ENCODE assay signal across 8 cellular contexts in genomic region chr19:8240274-8241229, GRCh38. TPM values are rescaled to one million over a fixed set of nuclear protein-coding genes. Genes with fewer than 3 reads are reported as not detected.
DNase-seq lines count a peak whose midpoint lies in the region; ATAC-seq and TF ChIP-seq lines count a peak whose summit lies in the region.

No MANE protein-coding gene starts in this region.

- H3K9me2 ChIP-seq in PC-9 (ENCODE audit: insufficient read depth), result no peaks in the 10 kb centered on the region

- POLR2A ChIA-PET in PC-9 (lab: Charles Lee; ENCODE audit: unreplicated experiment), result no interaction called here

- no peak overlapping the region for H3K4me3 ChIP-seq in PC-9
- no peak overlapping the region for H3K4me3 ChIP-seq in osteoblast (ENCODE audit: insufficient read depth, low read length)
- no peak overlapping the region for H3K4me3 ChIP-seq in tibial artery

- H3K4me3 Mint-ChIP-seq in activated naive CD8-positive, alpha-beta T cell, result no peak overlapping the region

- no peaks in the 10 kb centered on the region for H3K27me3 ChIP-seq in PC-9 (ENCODE audit: insufficient read depth, low read depth)
- no peaks in the 10 kb centered on the region for H3K27me3 ChIP-seq in osteoblast (ENCODE audit: insufficient read depth, low read length)
- H3K27me3 ChIP-seq in tibial artery, result no peaks in the 10 kb centered on the region

- CTCF ChIA-PET in PC-9 (lab: Charles Lee), result no interaction called here

- no peaks in the 10 kb centered on the region for H3K9me3 Mint-ChIP-seq in activated naive CD8-positive, alpha-beta T cell (ENCODE audit: low read depth)

- peaks cover 15% of the 10 kb centered on the region for H3K36me3 Mint-ChIP-seq in activated naive CD8-positive, alpha-beta T cell

- peak overlapping the region; percentile 22 for H3K27ac Mint-ChIP-seq in activated naive CD8-positive, alpha-beta T cell

- BruUV-seq in PC-9 (replicated peaks; lab: Mats Ljungman, UMichigan), result no TSS peak

- H2AFZ ChIP-seq in PC-9, result no peak overlapping the region
- H2AFZ ChIP-seq in osteoblast (ENCODE audit: low read length), result no peak overlapping the region

- DNase-seq in GM04504 (ENCODE audit: low read depth) (peak; percentile 49), PC-9 (peak; percentile 74 to 82), globus pallidus (ENCODE audit: low spot score) (peak; percentile 87), osteoblast (ENCODE audit: insufficient read length, low spot score, missing footprints) (peak; percentile 96), tibial artery (peak; percentile 77 to 88), NCI-H1436 treated with DMSO at 0.1 percent for 48 hours (lab: John Stamatoyannopoulos, UW) (no peak)

- H3K4me2 ChIP-seq in PC-9, result peak overlapping the region; percentile 50
- peak overlapping the region; percentile 50 for H3K4me2 ChIP-seq in osteoblast (ENCODE audit: insufficient read depth, low read length)

- H3K36me3 ChIP-seq in PC-9 (ENCODE audit: low read depth), result no peaks in the 10 kb centered on the region
- no peaks in the 10 kb centered on the region for H3K36me3 ChIP-seq in osteoblast (ENCODE audit: insufficient read depth, low read length)
- H3K36me3 ChIP-seq in tibial artery, result peaks cover 0 to 7% (median 5%) of the 10 kb centered on the region in 3 donors

- H3F3A ChIP-seq in PC-9 (ENCODE audit: insufficient read depth, low read depth), result peaks cover 4% of the 10 kb centered on the region; the same call in 1 of the 2 replicates

- H4K20me1 ChIP-seq in PC-9 (ENCODE audit: insufficient read depth), result no peaks in the 10 kb centered on the region
- no peaks in the 10 kb centered on the region for H4K20me1 ChIP-seq in osteoblast (ENCODE audit: insufficient read depth, low read length)

- intact Hi-C loops in PC-9 (cut with micrococcal nuclease; ENCODE audit: unreplicated experiment), result no loop called here
- intact Hi-C loops in tibial artery (cut with DNase I; ENCODE audit: low total_unique reads), result no loop called here

- H3K4me1 ChIP-seq in PC-9 (replicated peaks; ENCODE audit: insufficient read depth) (peaks cover 13% of the 10 kb centered on the region), osteoblast (ENCODE audit: insufficient read depth, low read length) (peaks cover 13% of the 10 kb centered on the region), tibial artery (peaks cover 0 to 17% (median 10%) of the 10 kb centered on the region in 4 donors)

- TF ChIP-seq CTCF in PC-9 (conservative IDR thresholded peaks at IDR 0.05) (no peak), osteoblast (IDR thresholded peaks at IDR 0.05; ENCODE audit: extremely low read depth, low read depth, low read length) (no peak), tibial artery (IDR thresholded peaks at IDR 0.05) (no peak)

- no peaks in the 10 kb centered on the region for H3K79me2 ChIP-seq in PC-9 (ENCODE audit: low read depth)
- no peaks in the 10 kb centered on the region for H3K79me2 ChIP-seq in osteoblast (ENCODE audit: insufficient read depth, low read length)

- H3K9me3 ChIP-seq in PC-9 (ENCODE audit: insufficient read depth, low read depth), result no peaks in the 10 kb centered on the region; the same call in 1 of the 2 replicates
- peaks cover 4% of the 10 kb centered on the region for H3K9me3 ChIP-seq in osteoblast (ENCODE audit: low read depth, low read length)
- H3K9me3 ChIP-seq in tibial artery, result peaks cover 0 to 9% (median 4%) of the 10 kb centered on the region in 3 donors

- H3K4me1 Mint-ChIP-seq in activated naive CD8-positive, alpha-beta T cell (ENCODE audit: low read depth), result peaks cover 15% of the 10 kb centered on the region

- peak; percentile 69 for ATAC-seq in HG03196 (IDR thresholded peaks at IDR 0.05; ENCODE audit: unreplicated experiment)

- no peaks in the 10 kb centered on the region for H3K27me3 Mint-ChIP-seq in activated naive CD8-positive, alpha-beta T cell

- H3K27ac ChIP-seq in PC-9, result no peak overlapping the region
- H3K27ac ChIP-seq in osteoblast (ENCODE audit: low read depth, low read length), result no peak overlapping the region
- H3K27ac ChIP-seq in tibial artery, result no peak overlapping the region

RNA-seq across cellular contexts. Expression of gene CERS4, which starts 31.4 kb away (rescaled TPM):
- total RNA-seq in PC-9 (2021) (7.2 and 8.4 TPM in 2 replicates), osteoblast (1.5 and 4.0 TPM in 2 replicates)
